Comparison of ENCODE assay signal across 12 cellular contexts in genomic region chr3:47910777-47911440, GRCh38.
DNase-seq lines count a peak whose midpoint lies in the region; ATAC-seq and TF ChIP-seq lines count a peak whose summit lies in the region.
"Had no signal": no experiment of that assay in that cellular context is flagged by ENCODE, and none has a peak within 500 bp of the region (broad histone marks: within the 10 kb centered on the region; RNA-seq: fewer than 3 reads in every experiment).

No MANE protein-coding gene starts in this region.

- TSS peak; percentile 2 for BruUV-seq in mammary epithelial cell (replicated peaks; lab: Mats Ljungman, UMichigan)

- peaks cover 8% of the 10 kb centered on the region for H3K79me2 ChIP-seq in mammary epithelial cell (ENCODE audit: insufficient read depth, low read length)

- CTCF ChIA-PET in mammary epithelial cell (lab: Charles Lee; ENCODE audit: low non-redundant PET) = interaction anchor here (0.5 kb wide), 1 partner anchor 79 kb away, joined by 6 read pairs; no protein-coding TSS in a partner anchor

- H3K27ac ChIP-seq in HUES6 (ENCODE audit: low read depth, low read length) (0 out of 2 replicates have a peak overlapping the region, but pooled peaks have one; percentile 1), mammary epithelial cell (ENCODE audit: insufficient read depth, low read depth, low read length) (no peak overlapping the region), mesodermal cell (ENCODE audit: low read depth, low read length, severe bottlenecking) (peak overlapping the region; percentile 92)
- H3K27ac ChIP-seq: right atrium auricular region, suprapubic skin had no signal

- H3K9ac ChIP-seq in HUES6 (ENCODE audit: low read length) (no peak overlapping the region), mammary epithelial cell (ENCODE audit: insufficient read depth, low read length) (no peak overlapping the region)

- dilution Hi-C loops in mammary epithelial cell (cut with HindIII; ENCODE audit: low sequenced_read_pairs) = loop anchor here (5.0 kb wide), 1 partner anchor 71 kb away; no protein-coding TSS in a partner anchor

- intact Hi-C loops in mammary epithelial cell (cut with micrococcal nuclease) = no loop called here

- H3K36me3 ChIP-seq in HUES6 (ENCODE audit: control insufficient read depth, insufficient read depth, low read length) (peaks cover 44% of the 10 kb centered on the region), mammary epithelial cell (ENCODE audit: insufficient read depth, low read length) (peaks cover 18% of the 10 kb centered on the region), mesodermal cell (ENCODE audit: control insufficient read depth, insufficient read depth, low read length) (peaks cover 88% of the 10 kb centered on the region)

- H3K4me1 ChIP-seq in HUES6 (ENCODE audit: control insufficient read depth, insufficient read depth, low read length) (peaks cover 11% of the 10 kb centered on the region; the same call in 1 of the 2 replicates), mammary epithelial cell (ENCODE audit: insufficient read depth, low read length) (peaks cover 21% of the 10 kb centered on the region), mesodermal cell (ENCODE audit: control insufficient read depth, insufficient read depth, low read length, poor library complexity, severe bottlenecking) (peaks cover 38% of the 10 kb centered on the region)
- H3K4me1 ChIP-seq: right atrium auricular region, suprapubic skin had no signal

- H3K9me3 ChIP-seq in HUES6 (ENCODE audit: control insufficient read depth, insufficient read depth, low read depth, low read length) (no peaks in the 10 kb centered on the region), mammary epithelial cell (replicated peaks; ENCODE audit: insufficient read depth, low read length) (no peaks in the 10 kb centered on the region), mesodermal cell (ENCODE audit: control insufficient read depth, low read length) (no peaks in the 10 kb centered on the region)
- H3K9me3 ChIP-seq: right atrium auricular region, suprapubic skin had no signal

- H3K27me3 ChIP-seq in HUES6 (ENCODE audit: control insufficient read depth, insufficient read depth, low read length) (no peaks in the 10 kb centered on the region), mammary epithelial cell (ENCODE audit: insufficient read depth, low read length) (no peaks in the 10 kb centered on the region)
- H3K27me3 ChIP-seq: right atrium auricular region, suprapubic skin had no signal

- peak overlapping the region; percentile 32 for H3K4me2 ChIP-seq in mammary epithelial cell (ENCODE audit: insufficient read depth, low read depth, low read length)

- 43% methylated on average over 4 of the region's 4 CpGs for WGBS in mammary epithelial cell (ENCODE audit: low coverage, missing lambda C conversion rate)
- 37 to 62% methylated on average over 4 of the region's 4 CpGs for WGBS in mesodermal cell (ENCODE audit: insufficient coverage in 2 of 2), 2 experiments

- no peak overlapping the region for H3K4me3 ChIP-seq in HUES6 (ENCODE audit: low read depth, low read length)
- no peak overlapping the region for H3K4me3 ChIP-seq in mammary epithelial cell (replicated peaks in 1 of 3; ENCODE audit: insufficient read depth in 1 of 3, low read depth in 2 of 3, low read length in 3 of 3)
- H3K4me3 ChIP-seq in mesodermal cell (ENCODE audit: extremely low read depth, insufficient read depth, low read length, poor library complexity, severe bottlenecking) = no peak overlapping the region
- H3K4me3 ChIP-seq: right atrium auricular region, suprapubic skin had no signal

- DNase-seq in Ammon's horn (ENCODE audit: low spot score) = peak; percentile 34
- DNase-seq in mammary epithelial cell = peak; percentile 89
- no peak for DNase-seq in effector CD4-positive, alpha-beta T cell
- DNase-seq in HT-29 (ENCODE audit: low spot score) = no peak
- DNase-seq in cerebellar nuclear complex (lab: John Stamatoyannopoulos, UW) = no peak
- DNase-seq: foreskin melanocyte, NCI-H187 treated with DMSO at 0.1 percent for 48 hours had no signal

- no peak for ATAC-seq in GM21619 (IDR thresholded peaks at IDR 0.05; ENCODE audit: unreplicated experiment)

- in situ Hi-C loops in mammary epithelial cell (cut with MboI; ENCODE audit: low sequenced_read_pairs in 2 of 2) = no loop called here

- no peaks in the 10 kb centered on the region for H4K20me1 ChIP-seq in mammary epithelial cell (ENCODE audit: insufficient read depth, low read length)

- no peak overlapping the region for H2AFZ ChIP-seq in mammary epithelial cell (ENCODE audit: low read depth, low read length)

- TF ChIP-seq CTCF in mammary epithelial cell (conservative IDR thresholded peaks at IDR 0.05 in 1 of 2, IDR thresholded peaks at IDR 0.05 in 1 of 2; ENCODE audit: extremely low read depth in 1 of 2, insufficient read depth in 1 of 2, low read depth in 1 of 2, low read length in 2 of 2) = no peak

Comparison
In these comparisons a context has a peak if more than half of its experiments do, and no peak if none do; other contexts are left out.
1. DNase-seq: peak in Ammon's horn (single experiment) and mammary epithelial cell (single experiment); none in effector CD4-positive, alpha-beta T cell (single experiment), HT-29 (single experiment) and cerebellar nuclear complex (0 of 2).